ENCODE assay signal across 14 cellular contexts in the genomic region with DNA sequence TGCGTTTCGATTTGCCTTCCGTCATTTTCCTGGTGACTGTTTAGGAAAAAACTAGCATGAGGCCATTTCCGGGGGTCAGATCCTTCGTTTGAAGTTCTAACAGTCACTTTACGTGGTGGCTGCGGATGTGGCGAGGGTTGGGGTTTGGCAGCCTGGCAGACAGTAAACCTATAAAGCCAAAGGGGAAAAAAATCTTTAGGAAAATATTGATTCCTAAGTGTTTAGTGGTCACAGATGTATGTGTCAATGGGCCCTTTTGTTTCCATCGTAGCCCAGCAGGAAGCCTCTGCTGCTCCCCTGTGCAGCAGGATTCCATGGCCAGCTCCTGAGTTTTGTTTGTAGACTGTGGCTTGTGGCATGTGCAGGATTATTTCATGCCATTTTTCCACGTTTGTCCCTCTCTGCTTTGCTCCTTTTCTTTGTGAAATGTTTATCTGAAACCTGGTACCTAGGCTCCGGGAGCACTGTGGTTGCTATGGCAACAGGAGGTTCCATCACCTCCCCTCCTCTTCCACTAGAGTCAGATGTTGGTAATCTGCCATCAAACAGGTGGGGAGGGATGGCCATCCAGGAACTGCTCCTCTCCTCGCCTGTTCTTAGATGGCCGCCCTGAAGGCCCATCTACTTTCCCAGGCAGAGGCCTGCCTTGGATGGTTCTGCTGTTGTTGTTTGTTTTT.
DNase-seq lines count a peak whose midpoint lies in the region; ATAC-seq and TF ChIP-seq lines count a peak whose summit lies in the region.
"Had no signal": no experiment of that assay in that cellular context is flagged by ENCODE, and none has a peak within 500 bp of the region (broad histone marks: within the 10 kb centered on the region; RNA-seq: fewer than 3 reads in every experiment).

No MANE protein-coding gene starts in this region.

- H3K27ac ChIP-seq in right cardiac atrium (ENCODE audit: low read length) (peak overlapping the region; percentile 73), body of pancreas (peak overlapping the region in 3 of 4 donors; percentile 26 to 35 (median 28)), colonic mucosa (no peak overlapping the region)
- H3K27ac ChIP-seq: BLaER1 treated with 17β-estradiol and CSF1 and Interleukin-3, amounts not matched to agents 10 nM and 100 nM had no signal

- TF ChIP-seq CTCF in body of pancreas (IDR thresholded peaks at IDR 0.05) (no peak), colonic mucosa (IDR thresholded peaks at IDR 0.05) (no peak)

- H3K9me3 ChIP-seq in right cardiac atrium (ENCODE audit: control insufficient read depth, low read length) (no peaks in the 10 kb centered on the region), body of pancreas (no peaks in the 10 kb centered on the region), colonic mucosa (no peaks in the 10 kb centered on the region)
- H3K9me3 ChIP-seq: BLaER1 treated with 17β-estradiol and CSF1 and Interleukin-3, amounts not matched to agents 10 nM and 100 nM had no signal

- H3K27me3 ChIP-seq in right cardiac atrium (ENCODE audit: control insufficient read depth, insufficient read depth) (no peaks in the 10 kb centered on the region), body of pancreas (no peaks in the 10 kb centered on the region), colonic mucosa (no peaks in the 10 kb centered on the region)
- H3K27me3 ChIP-seq: BLaER1 treated with 17β-estradiol and CSF1 and Interleukin-3, amounts not matched to agents 10 nM and 100 nM had no signal

- no peaks in the 10 kb centered on the region for H3K36me3 ChIP-seq in body of pancreas (replicated peaks in 1 of 2; ENCODE audit: insufficient read depth in 1 of 2, low read depth in 2 of 2)
- H3K36me3 ChIP-seq in colonic mucosa = no peaks in the 10 kb centered on the region

- DNase-seq in right cardiac atrium (no peak), left ventricle myocardium superior (no peak), body of pancreas (no peak), iPS-NIHi11 (ENCODE audit: low spot score) (peak; percentile 36), colonic mucosa (no peak), NCI-H1048 (lab: John Stamatoyannopoulos, UW) (no peak), NCI-H524 treated with DMSO at 0.1 percent for 48 hours (lab: John Stamatoyannopoulos, UW) (no peak)
- DNase-seq: effector memory CD8-positive, alpha-beta T cell; NCI-H1694 treated with DMSO at 0.1 percent for 48 hours; T1000 had no signal

- intact Hi-C loops in right cardiac atrium (cut with DNase I) = no loop called here
- intact Hi-C loops in left ventricle myocardium superior (cut with micrococcal nuclease) = no loop called here
- intact Hi-C loops in body of pancreas (cut with DNase I) = no loop called here
- intact Hi-C loops in colonic mucosa (cut with DNase I) = no loop called here

- H3K4me1 ChIP-seq in right cardiac atrium (ENCODE audit: control insufficient read depth, insufficient read depth, low read length) (peaks cover 13% of the 10 kb centered on the region), body of pancreas (peaks cover 3% of the 10 kb centered on the region), colonic mucosa (peaks cover 8% of the 10 kb centered on the region)

- TF ChIP-seq POLR2A in body of pancreas (IDR thresholded peaks at IDR 0.05) = no peak

- no peak overlapping the region for H3K4me3 ChIP-seq in right cardiac atrium (ENCODE audit: low read length)
- H3K4me3 ChIP-seq in body of pancreas = no peak overlapping the region
- H3K4me3 ChIP-seq in colonic mucosa = no peak overlapping the region
- H3K4me3 ChIP-seq: BLaER1 treated with 17β-estradiol and CSF1 and Interleukin-3, amounts not matched to agents 10 nM and 100 nM; smooth muscle cell had no signal

- ATAC-seq in right cardiac atrium (peak in 1 of 2 donors; percentile 2), left ventricle myocardium superior (no peak), body of pancreas (peak; percentile 20), HG03039 (IDR thresholded peaks at IDR 0.05; ENCODE audit: unreplicated experiment) (no peak)
- ATAC-seq: activated naive CD4-positive, alpha-beta T cell treated with anti-CD3 and anti-CD28 coated beads, Interleukin-2, amount 50 U/mL, for 72 hours; effector memory CD8-positive, alpha-beta T cell had no signal

- H3K9ac ChIP-seq in colonic mucosa (ENCODE audit: low read depth in 2 of 2, low read length in 2 of 2) = no peak overlapping the region
- H3K9ac ChIP-seq: BLaER1 treated with 17β-estradiol and CSF1 and Interleukin-3, amounts not matched to agents 10 nM and 100 nM had no signal

- 76% methylated on average over 13 of the region's 13 CpGs for WGBS in right cardiac atrium
- WGBS in body of pancreas, 2 donors = 68 to 74% methylated on average over 13 of the region's 13 CpGs
